In the genomic region with DNA sequence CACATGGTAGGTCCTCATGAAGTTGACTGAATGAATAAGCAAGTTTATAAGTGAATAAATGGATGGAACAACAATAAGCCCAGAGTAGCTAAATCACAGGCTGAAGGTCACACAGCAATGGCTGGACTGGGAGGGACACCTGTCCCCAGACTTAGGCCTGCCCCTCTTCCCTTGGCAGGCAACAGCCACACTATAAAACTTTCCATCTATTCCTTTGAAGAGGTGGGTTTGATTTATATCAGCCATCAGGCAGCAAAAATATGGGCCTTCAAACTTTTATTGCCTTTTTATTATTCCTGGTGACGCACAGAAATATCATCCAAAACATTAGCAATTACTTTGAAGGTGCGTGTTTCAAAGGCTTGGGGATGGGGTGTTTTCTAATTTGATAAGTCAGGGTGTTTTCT, we compare ENCODE assay signal across 26 cellular contexts.
"Had no signal": no experiment of that assay in that cellular context is flagged by ENCODE, and none has a peak within 500 bp of the region (broad histone marks: within the 10 kb centered on the region; RNA-seq: fewer than 3 reads in every experiment).

No MANE protein-coding gene starts in this region.

- H3K36me3 ChIP-seq: colonic mucosa, esophagus squamous epithelium, lower lobe of right lung, ovary, sigmoid colon, spleen, tibial artery had no signal

- H3K9me3 ChIP-seq: colonic mucosa, esophagus squamous epithelium, lower lobe of right lung, ovary, psoas muscle, sigmoid colon, spleen, testis, tibial artery had no signal

- H3K4me3 ChIP-seq: colonic mucosa, esophagus squamous epithelium, lower lobe of right lung, ovary, psoas muscle, sigmoid colon, spleen, testis, tibial artery had no signal

- DNase-seq: colonic mucosa; dermis blood vessel endothelial cell; effector memory CD8-positive, alpha-beta T cell; erythroblast; esophagus squamous epithelium; foreskin melanocyte; hypothalamus; immature natural killer cell; islet precursor cell; left ventricle myocardium superior; lower lobe of right lung; natural killer cell; occipital lobe; ovary; posterior cingulate gyrus; psoas muscle; right cardiac atrium; sigmoid colon; spleen; stimulated activated CD4-positive, alpha-beta T cell treated with anti-CD3 and anti-CD28 coated beads, Interleukin-4, amount 100 ng/mL, for 4 hours; stimulated activated naive CD8-positive, alpha-beta T cell treated with anti-CD3 and anti-CD28 coated beads, Interleukin-15, Interleukin-2, amounts not matched to agents 100 U/mL and 50 U/mL, for 24 hours; substantia nigra; testis; tibial artery had no signal

- H3K4me1 ChIP-seq: colonic mucosa, esophagus squamous epithelium, lower lobe of right lung, psoas muscle, sigmoid colon, testis, tibial artery had no signal

- ATAC-seq: effector memory CD8-positive, alpha-beta T cell; left ventricle myocardium superior; lower lobe of right lung; natural killer cell; psoas muscle; right cardiac atrium; stimulated activated memory B cell treated with anti-CD40 and anti-IgM and Interleukin-4, amounts not matched to agents 10 μg/mL and 1 μg/mL and 100 μg/mL, for 72 hours; stimulated activated naive CD8-positive, alpha-beta T cell treated with anti-CD3 and anti-CD28 coated beads, Interleukin-15, Interleukin-2, amounts not matched to agents 100 U/mL and 50 U/mL, for 24 hours had no signal

- H3K27me3 ChIP-seq: colonic mucosa, ovary, sigmoid colon, spleen, testis had no signal

- H3K27ac ChIP-seq: colonic mucosa, esophagus squamous epithelium, lower lobe of right lung, ovary, psoas muscle, sigmoid colon, spleen, testis, tibial artery had no signal

- FAIRE-seq: endometrium had no signal
